In genomic region chr3:39961404-39961693, GRCh38 we compare ENCODE assay signal across 2 cellular contexts.
TF ChIP-seq lines count a peak whose summit lies in the region.

No MANE protein-coding gene starts in this region.

TF ChIP-seq in liver, 16 proteins besides CTCF, POLR2A, EP300 and RAD21 (continued from another document):
- TF ChIP-seq ZBTB33 (IDR thresholded peaks at IDR 0.05): no peak

TF ChIP-seq in HepG2, 621 proteins besides CTCF, POLR2A, EP300 and RAD21 (continued from another document):
- no peak for TF ChIP-seq ZNF329 (CRISPR knock-in tag; IDR thresholded peaks at IDR 0.05; ENCODE audit: low read depth)
- TF ChIP-seq SYNCRIP (IDR thresholded peaks at IDR 0.05; ENCODE audit: insufficient read depth, low read depth, low read length): no peak
- no peak for TF ChIP-seq HHEX (CRISPR knock-in tag; IDR thresholded peaks at IDR 0.05)
- no peak for TF ChIP-seq ZNF33B (CRISPR knock-in tag; IDR thresholded peaks at IDR 0.05)
- no peak for TF ChIP-seq MNT (IDR thresholded peaks at IDR 0.05)
- TF ChIP-seq JARID2 (CRISPR knock-in tag; IDR thresholded peaks at IDR 0.05; ENCODE audit: insufficient replicate concordance): no peak
